20 cellular contexts compared by ENCODE assay signal in genomic region chr6:138393871-138394783, GRCh38. TPM values are rescaled to one million over a fixed set of nuclear protein-coding genes. Genes with fewer than 3 reads are reported as not detected.
DNase-seq lines count a peak whose midpoint lies in the region; ATAC-seq and TF ChIP-seq lines count a peak whose summit lies in the region.
"Had no signal": no experiment of that assay in that cellular context is flagged by ENCODE, and none has a peak within 500 bp of the region (broad histone marks: within the 10 kb centered on the region; RNA-seq: fewer than 3 reads in every experiment).

No MANE protein-coding gene starts in this region.

- no peaks in the 10 kb centered on the region for H3K36me3 ChIP-seq in Caco-2 (ENCODE audit: control insufficient read depth, insufficient read depth, low read length)
- no peaks in the 10 kb centered on the region for H3K36me3 ChIP-seq in heart right ventricle
- H3K36me3 ChIP-seq in body of pancreas (replicated peaks in 1 of 2; ENCODE audit: insufficient read depth in 1 of 2, low read depth in 2 of 2), result no peaks in the 10 kb centered on the region
- H3K36me3 ChIP-seq: brain microvascular endothelial cell, esophagus squamous epithelium had no signal

- intact Hi-C loops in Caco-2 (cut with micrococcal nuclease; ENCODE audit: unreplicated experiment), result no loop called here
- intact Hi-C loops in heart right ventricle (cut with DNase I), result loop anchor here in 1 of 10 donors (10.0 kb wide), 1 partner anchor 99 kb away; no protein-coding TSS in a partner anchor
- intact Hi-C loops in MCF 10A (cut with micrococcal nuclease), result no loop called here
- intact Hi-C loops in body of pancreas (cut with DNase I), result no loop called here

- BruUV-seq in Caco-2 (replicated peaks; lab: Mats Ljungman, UMichigan) (no TSS peak), MCF 10A (replicated peaks; lab: Mats Ljungman, UMichigan) (no TSS peak)

- POLR2A ChIA-PET in Caco-2 (lab: Charles Lee), result no interaction called here
- POLR2A ChIA-PET in MCF 10A (lab: Yijun Ruan, JAX), result interaction anchor here (0.6 to 2.5 kb wide), 2 partner anchors 10 to 409 kb away, joined by 3 to 6 read pairs; partner anchors contain the start of gene HEBP2

- H3K27ac ChIP-seq in heart right ventricle, result peak overlapping the region in 1 of 10 donors; percentile 31
- no peak overlapping the region for H3K27ac ChIP-seq in body of pancreas
- H3K27ac ChIP-seq: brain microvascular endothelial cell, dorsolateral prefrontal cortex, esophagus squamous epithelium, testis had no signal

- TF ChIP-seq CTCF in Caco-2 (IDR thresholded peaks at IDR 0.05; ENCODE audit: insufficient read depth in 1 of 2, low read depth in 1 of 2, low read length in 1 of 2, severe bottlenecking in 1 of 2, unreplicated experiment in 1 of 2) (no peak), heart right ventricle (IDR thresholded peaks at IDR 0.05) (no peak), MCF 10A (IDR thresholded peaks at IDR 0.05; ENCODE audit: unreplicated experiment) (no peak), body of pancreas (IDR thresholded peaks at IDR 0.05) (no peak)

- H3K9me3 ChIP-seq in Caco-2 (no peaks in the 10 kb centered on the region), heart right ventricle (no peaks in the 10 kb centered on the region), body of pancreas (no peaks in the 10 kb centered on the region)
- H3K9me3 ChIP-seq: esophagus squamous epithelium, testis had no signal

- no peak overlapping the region for H3K4me3 Mint-ChIP-seq in Caco-2 (ENCODE audit: unreplicated experiment)
- H3K4me3 Mint-ChIP-seq in MCF 10A (ENCODE audit: unreplicated experiment), result no peak overlapping the region
- H3K4me3 Mint-ChIP-seq: natural killer cell had no signal

- peaks cover 6% of the 10 kb centered on the region for H3K4me1 Mint-ChIP-seq in Caco-2 (ENCODE audit: low read depth, unreplicated experiment)
- peaks cover 5% of the 10 kb centered on the region for H3K4me1 Mint-ChIP-seq in MCF 10A (ENCODE audit: insufficient read depth, unreplicated experiment)
- H3K4me1 Mint-ChIP-seq: natural killer cell had no signal

- H3K27me3 ChIP-seq in Caco-2 (replicated peaks; ENCODE audit: control insufficient read depth, insufficient read depth, low read length) (no peaks in the 10 kb centered on the region), heart right ventricle (no peaks in the 10 kb centered on the region), body of pancreas (no peaks in the 10 kb centered on the region)
- H3K27me3 ChIP-seq: brain microvascular endothelial cell, dorsolateral prefrontal cortex, testis had no signal

- CTCF ChIA-PET in Caco-2 (lab: Charles Lee) (no interaction called here), MCF 10A (lab: Yijun Ruan, JAX) (interaction anchor here (0.6 to 1.0 kb wide), 3 partner anchors 11 to 129 kb away, joined by 3 to 4 read pairs (median 3); no protein-coding TSS in a partner anchor)

- TF ChIP-seq POLR2A in body of pancreas (IDR thresholded peaks at IDR 0.05), result no peak

- H3K27me3 Mint-ChIP-seq in Caco-2 (ENCODE audit: insufficient read depth, unreplicated experiment), result no peaks in the 10 kb centered on the region
- H3K27me3 Mint-ChIP-seq in MCF 10A (ENCODE audit: insufficient read depth, unreplicated experiment), result no peaks in the 10 kb centered on the region

- H3K4me1 ChIP-seq in Caco-2, result peaks cover 3% of the 10 kb centered on the region; the same call in 1 of the 2 replicates
- H3K4me1 ChIP-seq in heart right ventricle, result peaks cover 0 to 34% (median 7%) of the 10 kb centered on the region in 9 donors
- H3K4me1 ChIP-seq in body of pancreas, result no peaks in the 10 kb centered on the region
- H3K4me1 ChIP-seq: esophagus squamous epithelium, testis had no signal

- peak; percentile 51 for ATAC-seq in HG02852 (IDR thresholded peaks at IDR 0.05; ENCODE audit: unreplicated experiment)
- peak; percentile 70 to 92 (median 82) for ATAC-seq in heart right ventricle
- ATAC-seq in GM21717 (IDR thresholded peaks at IDR 0.05; ENCODE audit: unreplicated experiment), result no peak
- no peak for ATAC-seq in body of pancreas
- ATAC-seq: activated CD4-positive, CD25-positive, alpha-beta regulatory T cell treated with anti-CD3 and anti-CD28 coated beads, Interleukin-2, amount 50 U/mL, for 24 hours; natural killer cell had no signal

- H3K9me3 Mint-ChIP-seq in Caco-2 (ENCODE audit: unreplicated experiment) (no peaks in the 10 kb centered on the region), MCF 10A (ENCODE audit: unreplicated experiment) (no peaks in the 10 kb centered on the region)
- H3K9me3 Mint-ChIP-seq: natural killer cell had no signal

- WGBS in heart right ventricle, 2 donors, result 39 to 43% methylated on average over 5 of the region's 5 CpGs
- WGBS in body of pancreas, 2 donors, result 72 to 73% methylated on average over 5 of the region's 5 CpGs

- no peak for DNase-seq in Caco-2
- peak; percentile 59 for DNase-seq in NOMO-1 treated with DMSO at 0.1 percent for 48 hours (lab: John Stamatoyannopoulos, UW; ENCODE audit: unreplicated experiment)
- no peak for DNase-seq in heart right ventricle
- no peak for DNase-seq in HUDEP-2 (lab: John Stamatoyannopoulos, UW; ENCODE audit: unreplicated experiment in 76 of 76)
- no peak for DNase-seq in MCF 10A (ENCODE audit: unreplicated experiment)
- no peak for DNase-seq in body of pancreas
- DNase-seq: activated naive CD4-positive, alpha-beta T cell treated with anti-CD3 and anti-CD28 coated beads, Interleukin-2, amount 50 U/mL, for 16 hours; brain microvascular endothelial cell; DMS79; dorsolateral prefrontal cortex; esophagus squamous epithelium; hypothalamus; natural killer cell; NCI-H2029; NCI-H69; testis had no signal

- H3K27ac Mint-ChIP-seq in Caco-2 (ENCODE audit: unreplicated experiment) (peak overlapping the region; percentile 7), MCF 10A (ENCODE audit: low read depth, unreplicated experiment) (no peak overlapping the region)
- H3K27ac Mint-ChIP-seq: natural killer cell had no signal

- H3K36me3 Mint-ChIP-seq in Caco-2 (ENCODE audit: insufficient read depth, unreplicated experiment) (no peaks in the 10 kb centered on the region), MCF 10A (ENCODE audit: insufficient read depth, unreplicated experiment) (no peaks in the 10 kb centered on the region)
- H3K36me3 Mint-ChIP-seq: natural killer cell had no signal

- H3K4me3 ChIP-seq in Caco-2 (ENCODE audit: low read depth, low read length) (no peak overlapping the region), heart right ventricle (no peak overlapping the region), body of pancreas (no peak overlapping the region)
- H3K4me3 ChIP-seq: dorsolateral prefrontal cortex, esophagus squamous epithelium, testis had no signal

RNA-seq across cellular contexts. Expression of gene HEBP2, which starts 9.9 kb away (rescaled TPM):
- 64.3 and 73.1 TPM in 2 replicates for total RNA-seq in Caco-2 (2022)
- total RNA-seq in heart right ventricle, result 100 to 1,000 TPM in 5 of 10 donors, 10 to 100 TPM in 5; 88.4 to 108 (median 100) TPM
- polyA plus RNA-seq in heart right ventricle, result 100 to 1,000 TPM in 1 of 2 donors, 10 to 100 TPM in 1; 44.1 to 123 TPM
- 71.2 and 89.7 TPM in 2 replicates for total RNA-seq in MCF 10A (2022)
- 100 to 1,000 TPM in 1 of 2 donors, 10 to 100 TPM in 1; 33.2 to 181 TPM for total RNA-seq in body of pancreas

RNA-seq across cellular contexts. Expression of gene SMIM28, which starts 16.4 kb away (rescaled TPM):
- not detected in 2 replicates for total RNA-seq in Caco-2 (2022)
- not detected for total RNA-seq in heart right ventricle
- polyA plus RNA-seq in heart right ventricle, result not detected
- total RNA-seq in MCF 10A (2022), result not detected in 2 replicates
- total RNA-seq in body of pancreas, result not detected
- total RNA-seq: dorsolateral prefrontal cortex, esophagus squamous epithelium, liver, natural killer cell, testis had no signal
- polyA plus RNA-seq: liver had no signal

Comparison
In these comparisons a context has a peak if more than half of its experiments do, and no peak if none do; other contexts are left out.
1. ATAC-seq: peak in HG02852 (single experiment) and heart right ventricle (8 of 8); none in GM21717 (single experiment) and body of pancreas (single experiment).